ENCODE assay signal across 16 cellular contexts in the genomic region with DNA sequence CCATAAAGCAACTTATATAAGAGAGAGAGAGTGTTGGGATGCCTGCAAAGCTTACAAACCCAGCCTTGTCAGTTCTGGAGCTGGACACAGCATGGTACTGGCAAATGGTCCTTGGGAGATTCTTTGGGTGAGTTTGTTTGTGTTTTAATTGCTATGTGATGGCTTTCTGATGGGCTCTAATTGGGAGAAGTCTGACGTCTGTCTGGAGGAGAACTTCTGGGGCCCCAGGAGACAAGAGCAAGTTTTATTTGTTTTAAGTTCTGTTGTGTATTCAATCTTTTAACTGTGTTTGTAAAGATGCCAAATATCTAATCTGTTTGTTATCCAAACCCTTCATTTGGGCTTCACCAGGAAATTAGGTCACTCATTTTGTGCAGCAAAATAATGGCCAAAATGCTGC. TPM values are rescaled to one million over a fixed set of nuclear protein-coding genes. Genes with fewer than 3 reads are reported as not detected.
DNase-seq lines count a peak whose midpoint lies in the region; ATAC-seq and TF ChIP-seq lines count a peak whose summit lies in the region.
"Had no signal": no experiment of that assay in that cellular context is flagged by ENCODE, and none has a peak within 500 bp of the region (broad histone marks: within the 10 kb centered on the region; RNA-seq: fewer than 3 reads in every experiment).

No MANE protein-coding gene starts in this region.

- H3K27me3 ChIP-seq in breast epithelium (no peaks in the 10 kb centered on the region), right cardiac atrium (ENCODE audit: control insufficient read depth, insufficient read depth) (no peaks in the 10 kb centered on the region)
- H3K27me3 ChIP-seq: brain microvascular endothelial cell had no signal

- 14% methylated on average over 1 of the region's 1 CpG for WGBS in right cardiac atrium

- CTCF ChIA-PET in MCF 10A (lab: Yijun Ruan, JAX) = interaction anchor here (0.6 to 23.1 kb wide), 3 partner anchors 29 to 489 kb away, joined by 4 to 426 read pairs (median 13); partner anchors contain the start of gene ABLIM3

- no peaks in the 10 kb centered on the region for H3K9me3 Mint-ChIP-seq in MCF 10A (ENCODE audit: unreplicated experiment)
- H3K9me3 Mint-ChIP-seq: neural crest cell had no signal

- no peak overlapping the region for H3K4me3 ChIP-seq in breast epithelium
- H3K4me3 ChIP-seq in astrocyte of the spinal cord (ENCODE audit: low read depth, low read length) = no peak overlapping the region
- H3K4me3 ChIP-seq in right cardiac atrium (ENCODE audit: low read length) = no peak overlapping the region

- H3K4me1 Mint-ChIP-seq in MCF 10A (ENCODE audit: insufficient read depth, unreplicated experiment) = no peaks in the 10 kb centered on the region
- H3K4me1 Mint-ChIP-seq: neural crest cell had no signal

- ATAC-seq in right cardiac atrium (no peak), GM21786 (IDR thresholded peaks at IDR 0.05; ENCODE audit: unreplicated experiment) (no peak), GM18861 (IDR thresholded peaks at IDR 0.05; ENCODE audit: unreplicated experiment) (no peak)
- ATAC-seq: stimulated activated naive CD8-positive, alpha-beta T cell treated with anti-CD3 and anti-CD28 coated beads, Interleukin-15, Interleukin-2, amounts not matched to agents 100 U/mL and 50 U/mL, for 24 hours had no signal

- DNase-seq in MCF 10A (ENCODE audit: unreplicated experiment) (no peak), breast epithelium (ENCODE audit: low spot score in 2 of 2) (no peak), astrocyte of the spinal cord (ENCODE audit: low read depth, low spot score) (peak; percentile 68), right cardiac atrium (no peak), NCI-H524 (lab: John Stamatoyannopoulos, UW) (no peak)
- DNase-seq: activated effector memory CD4-positive, alpha-beta T cell treated with anti-CD3 and anti-CD28 coated beads, Interleukin-2, amount 50 U/mL, for 16 hours; brain microvascular endothelial cell; DMS153; hypothalamus; NCI-H2171; stimulated activated naive CD8-positive, alpha-beta T cell treated with anti-CD3 and anti-CD28 coated beads, Interleukin-15, Interleukin-2, amounts not matched to agents 100 U/mL and 50 U/mL, for 24 hours; WERI-Rb-1 had no signal

- H3K27ac ChIP-seq in breast epithelium (peak overlapping the region in 1 of 2 donors; percentile 16), right cardiac atrium (ENCODE audit: low read length) (peak overlapping the region; percentile 76), temporal lobe (ENCODE audit: low read depth, low read length) (peak overlapping the region; percentile 2)
- H3K27ac ChIP-seq: brain microvascular endothelial cell, WERI-Rb-1 had no signal

- no peaks in the 10 kb centered on the region for H3K9me3 ChIP-seq in breast epithelium
- H3K9me3 ChIP-seq in right cardiac atrium (ENCODE audit: control insufficient read depth, low read length) = no peaks in the 10 kb centered on the region

- BruUV-seq in MCF 10A (replicated peaks; lab: Mats Ljungman, UMichigan) = no TSS peak

- H3K36me3 Mint-ChIP-seq in MCF 10A (ENCODE audit: insufficient read depth, unreplicated experiment) = peaks cover 71% of the 10 kb centered on the region

- H3K4me1 ChIP-seq in breast epithelium (no peaks in the 10 kb centered on the region), right cardiac atrium (ENCODE audit: control insufficient read depth, insufficient read depth, low read length) (peaks cover 28% of the 10 kb centered on the region)

- in situ Hi-C loops in astrocyte of the spinal cord (cut with HindIII; ENCODE audit: low sequenced_read_pairs) = no loop called here

- no peaks in the 10 kb centered on the region for H3K36me3 ChIP-seq in breast epithelium
- H3K36me3 ChIP-seq: brain microvascular endothelial cell, WERI-Rb-1 had no signal

- no peak for TF ChIP-seq POLR2A in breast epithelium (IDR thresholded peaks at IDR 0.05)

- TF ChIP-seq CTCF in MCF 10A (IDR thresholded peaks at IDR 0.05; ENCODE audit: unreplicated experiment) (no peak), breast epithelium (IDR thresholded peaks at IDR 0.05) (no peak), astrocyte of the spinal cord (IDR thresholded peaks at IDR 0.05; ENCODE audit: low read depth, low read length) (no peak)

- no peaks in the 10 kb centered on the region for H3K27me3 Mint-ChIP-seq in MCF 10A (ENCODE audit: insufficient read depth, unreplicated experiment)

- H3K27ac Mint-ChIP-seq in MCF 10A (ENCODE audit: low read depth, unreplicated experiment) = peak overlapping the region; percentile 74

- POLR2A ChIA-PET in MCF 10A (lab: Yijun Ruan, JAX) = no interaction called here

- H3K4me3 Mint-ChIP-seq in MCF 10A (ENCODE audit: unreplicated experiment) = no peak overlapping the region
- H3K4me3 Mint-ChIP-seq: neural crest cell had no signal

- intact Hi-C loops in MCF 10A (cut with micrococcal nuclease) (no loop called here), breast epithelium (cut with DNase I; ENCODE audit: low total_unique reads) (loop anchor here (10.0 kb wide), 1 partner anchor 67 kb away; no protein-coding TSS in a partner anchor), right cardiac atrium (cut with DNase I) (no loop called here)

RNA-seq across cellular contexts. Expression of gene AFAP1L1, which starts 50.3 kb away (rescaled TPM):
- total RNA-seq in MCF 10A (2022) (4.8 TPM in 2 replicates), breast epithelium (100 to 1,000 TPM in 1 of 3 donors, 10 to 100 TPM in 2; 13.3 to 108 (median 26.5) TPM), right cardiac atrium (10 to 100 TPM; 36.9 to 59.7 (median 42.7) TPM), temporal lobe (5.2 TPM)
- 26.2 TPM for polyA plus RNA-seq in right cardiac atrium
